ENCODE assay signal across 8 cellular contexts in the genomic region with DNA sequence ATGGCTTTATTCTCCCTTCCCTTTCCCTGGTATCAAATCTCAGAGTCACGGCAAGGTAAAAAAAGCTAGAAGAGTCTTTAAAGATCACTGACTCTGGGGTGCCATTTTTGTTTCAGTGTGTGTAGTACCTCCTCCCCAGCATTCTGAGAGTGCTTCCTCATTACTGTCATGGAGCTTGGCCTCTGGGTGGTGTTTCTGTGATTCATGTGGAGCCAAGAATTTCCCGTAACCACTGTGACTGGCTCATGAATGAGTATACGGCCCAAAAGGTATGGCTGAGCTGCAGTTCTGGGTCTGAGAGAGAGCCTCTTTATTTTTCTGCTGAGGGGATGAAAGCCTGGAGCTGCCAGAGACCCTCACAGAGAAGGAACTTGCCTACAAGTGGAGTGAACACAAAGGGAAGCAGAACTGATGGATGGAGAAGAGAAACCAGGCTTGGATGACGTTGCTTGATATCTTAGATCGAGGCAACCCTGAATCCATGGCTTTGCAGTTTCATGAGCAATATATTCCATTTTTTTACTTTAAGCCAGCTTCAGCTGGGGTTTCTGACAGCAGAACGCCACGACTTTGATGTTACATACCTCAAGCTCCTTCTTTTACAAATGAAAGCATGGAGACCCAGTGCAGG.
DNase-seq lines count a peak whose midpoint lies in the region; ATAC-seq and TF ChIP-seq lines count a peak whose summit lies in the region.

No MANE protein-coding gene starts in this region.

- DNase-seq in DND-41 (no peak), medulla oblongata (ENCODE audit: extremely low spot score) (peak; percentile 65), aorta (no peak), amniotic stem cell (lab: John Stamatoyannopoulos, UW) (no peak), DMS114 treated with DMSO at 0.1 percent for 48 hours (lab: John Stamatoyannopoulos, UW; ENCODE audit: unreplicated experiment) (no peak)
- no peak for DNase-seq in activated T-helper 1 cell treated with anti-CD3 and anti-CD28 coated beads, Interleukin-12 subunit alpha, Interleukin-12 subunit beta, Interleukin-2, Interleukin-4 antibody, amounts not matched to agents 30 ng/mL and 10 ng/mL and 1 ng/mL, durations not matched to agents 14 hours and 24 hours and 36 hours (ENCODE audit: low spot score)

- H3K36me3 Mint-ChIP-seq in activated T-helper 1 cell treated with anti-CD3 and anti-CD28 coated beads, Interleukin-12 subunit alpha, Interleukin-12 subunit beta, Interleukin-2, Interleukin-4 antibody, amounts not matched to agents 30 ng/mL and 10 ng/mL and 1 ng/mL, durations not matched to agents 14 hours and 24 hours and 36 hours (ENCODE audit: low read depth) = peaks cover 3% of the 10 kb centered on the region

- ATAC-seq in DND-41 (ENCODE audit: insufficient read depth, low read depth) (no peak), HG03280 (IDR thresholded peaks at IDR 0.05; ENCODE audit: unreplicated experiment) (peak; percentile 28), aorta (ENCODE audit: low FRiP score) (no peak), GM19324 (IDR thresholded peaks at IDR 0.05; ENCODE audit: low FRiP score, unreplicated experiment) (no peak)

- peaks cover 5% of the 10 kb centered on the region for H3K27me3 Mint-ChIP-seq in activated T-helper 1 cell treated with anti-CD3 and anti-CD28 coated beads, Interleukin-12 subunit alpha, Interleukin-12 subunit beta, Interleukin-2, Interleukin-4 antibody, amounts not matched to agents 30 ng/mL and 10 ng/mL and 1 ng/mL, durations not matched to agents 14 hours and 24 hours and 36 hours (ENCODE audit: insufficient read depth)

- peak overlapping the region; percentile 90 for H3K27ac Mint-ChIP-seq in activated T-helper 1 cell treated with anti-CD3 and anti-CD28 coated beads, Interleukin-12 subunit alpha, Interleukin-12 subunit beta, Interleukin-2, Interleukin-4 antibody, amounts not matched to agents 30 ng/mL and 10 ng/mL and 1 ng/mL, durations not matched to agents 14 hours and 24 hours and 36 hours

- H4K20me1 ChIP-seq in DND-41 (ENCODE audit: insufficient read depth, low read length) = no peaks in the 10 kb centered on the region

- peaks cover 58% of the 10 kb centered on the region for H3K4me1 ChIP-seq in DND-41 (ENCODE audit: insufficient read depth, low read length)
- no peaks in the 10 kb centered on the region for H3K4me1 ChIP-seq in aorta (ENCODE audit: control insufficient read depth in 1 of 2, insufficient read depth in 2 of 2, low read length in 2 of 2)

- no peak overlapping the region for H3K4me2 ChIP-seq in DND-41 (ENCODE audit: insufficient read depth, low read length)

- no peaks in the 10 kb centered on the region for H3K9me3 Mint-ChIP-seq in activated T-helper 1 cell treated with anti-CD3 and anti-CD28 coated beads, Interleukin-12 subunit alpha, Interleukin-12 subunit beta, Interleukin-2, Interleukin-4 antibody, amounts not matched to agents 30 ng/mL and 10 ng/mL and 1 ng/mL, durations not matched to agents 14 hours and 24 hours and 36 hours

- H3K9me3 ChIP-seq in DND-41 (ENCODE audit: insufficient read depth, low read length, severe bottlenecking) (no peaks in the 10 kb centered on the region), aorta (ENCODE audit: control insufficient read depth, low read length) (no peaks in the 10 kb centered on the region)

- no peak overlapping the region for H3K4me3 ChIP-seq in DND-41 (ENCODE audit: low read depth in 1 of 2, low read length in 2 of 2)
- H3K4me3 ChIP-seq in aorta (ENCODE audit: low read length in 2 of 2) = no peak overlapping the region

- intact Hi-C loops in activated T-helper 1 cell treated with anti-CD3 and anti-CD28 coated beads, Interleukin-12 subunit alpha, Interleukin-12 subunit beta, Interleukin-2, Interleukin-4 antibody, amounts not matched to agents 30 ng/mL and 10 ng/mL and 1 ng/mL, durations not matched to agents 14 hours and 24 hours and 36 hours (cut with micrococcal nuclease) = loop anchor here (1.0 to 10.0 kb wide), 4 partner anchors 88 to 458 kb away; a partner anchor contains a TSS
- intact Hi-C loops in aorta (cut with DNase I) = no loop called here

- no peak overlapping the region for H3K9ac ChIP-seq in DND-41 (ENCODE audit: low read depth, low read length)

- H3K79me2 ChIP-seq in DND-41 (ENCODE audit: insufficient read depth, low read length) = no peaks in the 10 kb centered on the region

- peak overlapping the region; percentile 67 for H3K4me3 Mint-ChIP-seq in activated T-helper 1 cell treated with anti-CD3 and anti-CD28 coated beads, Interleukin-12 subunit alpha, Interleukin-12 subunit beta, Interleukin-2, Interleukin-4 antibody, amounts not matched to agents 30 ng/mL and 10 ng/mL and 1 ng/mL, durations not matched to agents 14 hours and 24 hours and 36 hours

- no peaks in the 10 kb centered on the region for H3K36me3 ChIP-seq in DND-41 (ENCODE audit: insufficient read depth, low read length)
- no peaks in the 10 kb centered on the region for H3K36me3 ChIP-seq in aorta (ENCODE audit: control insufficient read depth in 1 of 2, insufficient read depth in 2 of 2, low read length in 1 of 2)

- H3K27ac ChIP-seq in DND-41 (ENCODE audit: low read length) = peak overlapping the region; percentile 36; the same call in 1 of the 2 replicates
- no peak overlapping the region for H3K27ac ChIP-seq in aorta (ENCODE audit: low read depth in 1 of 2, low read length in 2 of 2)

- WGBS in aorta, 2 donors = 49 to 61% methylated on average over 7 of the region's 7 CpGs

- peaks cover 68% of the 10 kb centered on the region for H3K4me1 Mint-ChIP-seq in activated T-helper 1 cell treated with anti-CD3 and anti-CD28 coated beads, Interleukin-12 subunit alpha, Interleukin-12 subunit beta, Interleukin-2, Interleukin-4 antibody, amounts not matched to agents 30 ng/mL and 10 ng/mL and 1 ng/mL, durations not matched to agents 14 hours and 24 hours and 36 hours (ENCODE audit: low read depth)

- 0 out of 2 replicates have a peak overlapping the region, but pooled peaks have one; percentile 3 for H2AFZ ChIP-seq in DND-41 (ENCODE audit: low read depth, low read length)

- no peaks in the 10 kb centered on the region for H3K27me3 ChIP-seq in DND-41 (ENCODE audit: insufficient read depth, low read length, poor library complexity)
- peaks cover 0 to 2% of the 10 kb centered on the region in 2 donors for H3K27me3 ChIP-seq in aorta (ENCODE audit: control insufficient read depth in 1 of 2, insufficient read depth in 2 of 2, low read length in 1 of 2)

- no peak for TF ChIP-seq CTCF in DND-41 (IDR thresholded peaks at IDR 0.05; ENCODE audit: borderline replicate concordance, extremely low read depth, low read length, poor library complexity, severe bottlenecking)
